Comparison of ENCODE assay signal across 8 cellular contexts in the genomic region with DNA sequence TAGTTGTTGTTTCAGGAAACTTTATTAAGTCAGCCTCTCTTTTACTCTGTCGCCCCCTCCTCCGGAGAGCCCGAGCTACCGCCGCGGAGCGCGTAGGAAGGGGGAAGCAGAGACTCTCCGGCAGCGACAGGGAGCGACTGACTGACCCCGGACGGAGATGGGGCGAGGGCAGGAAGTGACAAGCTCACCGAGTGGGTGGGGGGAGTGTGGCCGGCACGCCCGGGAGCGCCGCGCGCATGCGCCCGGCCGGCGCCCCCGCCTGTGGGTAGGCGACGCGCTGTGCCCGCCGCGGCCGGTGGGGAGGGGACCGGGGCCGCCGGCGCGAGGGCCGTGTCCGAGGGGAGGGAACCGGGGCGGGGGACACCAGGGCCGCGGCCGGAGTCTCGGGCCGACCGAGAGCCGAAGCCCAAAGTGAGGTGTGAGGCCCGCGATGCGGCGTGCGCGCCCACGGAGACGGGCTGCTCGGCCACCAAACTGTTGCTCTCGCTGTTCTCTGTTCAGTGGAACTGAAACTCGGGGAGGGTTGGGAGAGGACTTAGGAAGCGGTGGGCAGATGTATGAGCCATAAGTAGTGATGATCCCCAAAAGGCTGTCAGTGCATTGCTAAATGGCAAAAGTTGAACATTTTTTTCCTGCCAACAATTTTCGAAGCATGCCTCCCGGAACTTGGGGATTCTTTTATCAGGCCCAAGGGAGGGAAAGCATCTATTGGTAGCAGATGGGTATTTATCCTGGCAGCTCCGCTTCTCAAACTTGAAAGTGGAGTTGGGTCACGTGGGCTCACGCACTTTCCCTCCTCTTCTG. TPM values are rescaled to one million over a fixed set of nuclear protein-coding genes. Genes with fewer than 3 reads are reported as not detected.
DNase-seq lines count a peak whose midpoint lies in the region; ATAC-seq, FAIRE-seq and TF ChIP-seq lines count a peak whose summit lies in the region.

A gene with protein sequence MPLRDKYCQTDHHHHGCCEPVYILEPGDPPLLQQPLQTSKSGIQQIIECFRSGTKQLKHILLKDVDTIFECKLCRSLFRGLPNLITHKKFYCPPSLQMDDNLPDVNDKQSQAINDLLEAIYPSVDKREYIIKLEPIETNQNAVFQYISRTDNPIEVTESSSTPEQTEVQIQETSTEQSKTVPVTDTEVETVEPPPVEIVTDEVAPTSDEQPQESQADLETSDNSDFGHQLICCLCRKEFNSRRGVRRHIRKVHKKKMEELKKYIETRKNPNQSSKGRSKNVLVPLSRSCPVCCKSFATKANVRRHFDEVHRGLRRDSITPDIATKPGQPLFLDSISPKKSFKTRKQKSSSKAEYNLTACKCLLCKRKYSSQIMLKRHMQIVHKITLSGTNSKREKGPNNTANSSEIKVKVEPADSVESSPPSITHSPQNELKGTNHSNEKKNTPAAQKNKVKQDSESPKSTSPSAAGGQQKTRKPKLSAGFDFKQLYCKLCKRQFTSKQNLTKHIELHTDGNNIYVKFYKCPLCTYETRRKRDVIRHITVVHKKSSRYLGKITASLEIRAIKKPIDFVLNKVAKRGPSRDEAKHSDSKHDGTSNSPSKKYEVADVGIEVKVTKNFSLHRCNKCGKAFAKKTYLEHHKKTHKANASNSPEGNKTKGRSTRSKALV (minus strand): TSS at position 143 of the 804 bp plus-strand sequence. CDS start 1,151 bp downstream, outside the sequence.

- peaks cover 43% of the 10 kb centered on the region for H3K4me1 Mint-ChIP-seq in activated naive CD8-positive, alpha-beta T cell treated with anti-CD3 and anti-CD28 coated beads, Interleukin-2, amount 10 ng/mL, durations not matched to agents 7 days and 5 days

- H3K9ac ChIP-seq in SU-DHL-6 (ENCODE audit: low read length) = peak within 1 kb of the TSS; percentile 96

- H3K9me3 ChIP-seq in SU-DHL-6 (ENCODE audit: insufficient read depth, low read length) = no peaks in the 10 kb centered on the region
- H3K9me3 ChIP-seq in pancreas = no peaks in the 10 kb centered on the region
- H3K9me3 ChIP-seq in thyroid gland = no peaks in the 10 kb centered on the region

- H3K9me3 Mint-ChIP-seq in activated naive CD8-positive, alpha-beta T cell treated with anti-CD3 and anti-CD28 coated beads, Interleukin-2, amount 10 ng/mL, durations not matched to agents 7 days and 5 days = no peaks in the 10 kb centered on the region

- peak within 1 kb of the TSS; percentile 75 for H2AFZ ChIP-seq in SU-DHL-6 (ENCODE audit: low read depth, low read length, severe bottlenecking)

- H3K27ac ChIP-seq in SU-DHL-6 (ENCODE audit: low read depth, low read length) (peak within 1 kb of the TSS; percentile 77), pancreas (peak within 1 kb of the TSS; percentile 94 to 98 (median 95)), thyroid gland (peak within 1 kb of the TSS; percentile 87 to 94 (median 91))

- peaks cover 26% of the 10 kb centered on the region for H3K36me3 Mint-ChIP-seq in activated naive CD8-positive, alpha-beta T cell treated with anti-CD3 and anti-CD28 coated beads, Interleukin-2, amount 10 ng/mL, durations not matched to agents 7 days and 5 days

- peak; percentile 97 for DNase-seq in GM10266 (ENCODE audit: extremely low spot score)
- DNase-seq in NCI-H1105 treated with DMSO at 0.1 percent for 48 hours (lab: John Stamatoyannopoulos, UW) = peak; percentile 86
- peak; percentile 88 for DNase-seq in activated naive CD8-positive, alpha-beta T cell treated with anti-CD3 and anti-CD28 coated beads, Interleukin-2, amount 10 ng/mL, durations not matched to agents 7 days and 5 days
- DNase-seq in head of caudate nucleus = peak; percentile 80 to 97 (median 93)
- peak; percentile 90 to 96 (median 92) for DNase-seq in pancreas
- peak; percentile 92 to 93 for DNase-seq in thyroid gland

- H3K4me2 ChIP-seq in SU-DHL-6 (ENCODE audit: low read depth, low read length, poor library complexity, severe bottlenecking) = peak within 1 kb of the TSS; percentile 85

- ATAC-seq in HG02610 (IDR thresholded peaks at IDR 0.05; ENCODE audit: unreplicated experiment) = peak; percentile 84
- ATAC-seq in activated naive CD8-positive, alpha-beta T cell treated with anti-CD3 and anti-CD28 coated beads, Interleukin-2, amount 10 ng/mL, durations not matched to agents 7 days and 5 days (ENCODE audit: low read depth) = peak; percentile 86
- ATAC-seq in pancreas = peak; percentile 95 to 98 (median 96)

- H3K4me1 ChIP-seq in pancreas (peaks cover 0 to 18% (median 15%) of the 10 kb centered on the region in 3 donors), thyroid gland (peaks cover 6 to 21% of the 10 kb centered on the region in 2 donors)

- H3K36me3 ChIP-seq in SU-DHL-6 (ENCODE audit: low read length) (peaks cover 30% of the 10 kb centered on the region), pancreas (no peaks in the 10 kb centered on the region), thyroid gland (no peaks in the 10 kb centered on the region)

- peak within 1 kb of the TSS; percentile 98 for H3K4me3 Mint-ChIP-seq in activated naive CD8-positive, alpha-beta T cell treated with anti-CD3 and anti-CD28 coated beads, Interleukin-2, amount 10 ng/mL, durations not matched to agents 7 days and 5 days

- H3K27me3 Mint-ChIP-seq in activated naive CD8-positive, alpha-beta T cell treated with anti-CD3 and anti-CD28 coated beads, Interleukin-2, amount 10 ng/mL, durations not matched to agents 7 days and 5 days = no peaks in the 10 kb centered on the region

- POLR2A ChIA-PET in activated naive CD8-positive, alpha-beta T cell treated with anti-CD3 and anti-CD28 coated beads, Interleukin-2, amount 10 ng/mL, durations not matched to agents 7 days and 5 days (lab: Charles Lee) = interaction anchor here (0.6 to 3.3 kb wide), 28 partner anchors 10 to 258 kb away, joined by 3 to 51 read pairs (median 6); a partner anchor contains a TSS

- peak; percentile 77 to 95 for TF ChIP-seq POLR2A in thyroid gland (IDR thresholded peaks at IDR 0.05)

- WGBS in pancreas, 2 donors = 0% methylated on average over 28 to 67 of the region's 67 CpGs
- WGBS in thyroid gland, 2 donors = 0 to 1% methylated on average over 9 to 30 of the region's 67 CpGs

- H3K9me2 ChIP-seq in SU-DHL-6 (replicated peaks; ENCODE audit: insufficient read depth, low read length) = no peaks in the 10 kb centered on the region

- no peaks in the 10 kb centered on the region for H3K27me3 ChIP-seq in SU-DHL-6 (ENCODE audit: low read length)
- H3K27me3 ChIP-seq in pancreas = no peaks in the 10 kb centered on the region
- H3K27me3 ChIP-seq in thyroid gland = no peaks in the 10 kb centered on the region

- intact Hi-C loops in head of caudate nucleus (cut with DNase I) (loop anchor here (5.0 kb wide), 2 partner anchors 45 to 195 kb away; a partner anchor contains a TSS), pancreas (cut with DNase I) (no loop called here), thyroid gland (cut with DNase I) (loop anchor here (5.0 kb wide), 1 partner anchor 195 kb away; a partner anchor contains a TSS)

- H4K20me1 ChIP-seq in SU-DHL-6 (ENCODE audit: low read depth, low read length) = peaks cover 10% of the 10 kb centered on the region; the same call in 1 of the 2 replicates

- no peak for FAIRE-seq in pancreas (lab: Jason Lieb, UNC)

- no peaks in the 10 kb centered on the region for H3F3A ChIP-seq in SU-DHL-6 (ENCODE audit: insufficient read depth)

- peak within 1 kb of the TSS; percentile 96 for H3K27ac Mint-ChIP-seq in activated naive CD8-positive, alpha-beta T cell treated with anti-CD3 and anti-CD28 coated beads, Interleukin-2, amount 10 ng/mL, durations not matched to agents 7 days and 5 days

- H3K79me2 ChIP-seq in SU-DHL-6 (ENCODE audit: insufficient read depth, low read length) = peaks cover 47% of the 10 kb centered on the region

- TF ChIP-seq CTCF in GM10266 (IDR thresholded peaks at IDR 0.05; ENCODE audit: control insufficient read depth, insufficient read depth, low read depth, missing control alignments) (no peak), SU-DHL-6 (IDR thresholded peaks at IDR 0.05; ENCODE audit: insufficient read depth, low read length, poor library complexity, severe bottlenecking) (no peak), pancreas (IDR thresholded peaks at IDR 0.05) (no peak), thyroid gland (IDR thresholded peaks at IDR 0.05) (peak in 1 of 6 experiments; percentile 6)

- peak within 1 kb of the TSS; percentile 81 for H3K4me3 ChIP-seq in SU-DHL-6 (ENCODE audit: insufficient read depth, low read length, poor library complexity, severe bottlenecking)
- peak within 1 kb of the TSS; percentile 84 to 98 (median 94) for H3K4me3 ChIP-seq in pancreas
- peak within 1 kb of the TSS; percentile 90 to 96 (median 93) for H3K4me3 ChIP-seq in thyroid gland (replicated peaks in 1 of 3)

RNA-seq across cellular contexts. Expression of the gene that starts here (rescaled TPM):
- 10 to 100 TPM; 49.4 to 55.9 TPM for total RNA-seq in activated naive CD8-positive, alpha-beta T cell treated with anti-CD3 and anti-CD28 coated beads, Interleukin-2, amount 10 ng/mL, durations not matched to agents 7 days and 5 days
- total RNA-seq in pancreas (10 to 100 TPM; 12.4 to 19.7 (median 14.1) TPM), thyroid gland (10 to 100 TPM; 27.1 to 61.6 (median 36.2) TPM)
- polyA plus RNA-seq in pancreas = 1 to 10 TPM; 6.0 to 8.3 TPM

Comparison
In these comparisons a context has a peak if more than half of its experiments do, and no peak if none do; other contexts are left out.
1. Peak in every context shown above with its lines: DNase-seq, ATAC-seq, H3K4me3 ChIP-seq and H3K27ac ChIP-seq.
2. intact Hi-C loops: an anchor here in head of caudate nucleus (5.0 kb wide) and thyroid gland (5.0 kb wide); none called in pancreas.